In genomic region chr4:99180367-99181169, GRCh38 we compare ENCODE assay signal across 17 cellular contexts. TPM values are rescaled to one million over a fixed set of nuclear protein-coding genes. Genes with fewer than 3 reads are reported as not detected.
DNase-seq lines count a peak whose midpoint lies in the region; ATAC-seq and TF ChIP-seq lines count a peak whose summit lies in the region.
"Had no signal": no experiment of that assay in that cellular context is flagged by ENCODE, and none has a peak within 500 bp of the region (broad histone marks: within the 10 kb centered on the region; RNA-seq: fewer than 3 reads in every experiment).

No MANE protein-coding gene starts in this region.

- no peaks in the 10 kb centered on the region for H3K27me3 ChIP-seq in psoas muscle (ENCODE audit: insufficient read depth in 3 of 3, low read length in 2 of 3)
- H3K27me3 ChIP-seq: cardiac muscle cell, left lung had no signal

- no peak overlapping the region for H3K4me3 ChIP-seq in psoas muscle
- H3K4me3 ChIP-seq: cardiac muscle cell, left lung had no signal

- 78 to 82% (median 80%) methylated on average over 3 of the region's 3 CpGs for WGBS in psoas muscle, 3 donors

- no peaks in the 10 kb centered on the region for H3K9me3 ChIP-seq in psoas muscle

- DNase-seq in EL (peak; percentile 53), NCI-H226 (peak; percentile 49), fibroblast of peridontal ligament (ENCODE audit: extremely low read depth) (peak; percentile 77), psoas muscle (no peak), nephron progenitor cell (no peak), SIG-M5 (lab: John Stamatoyannopoulos, UW) (no peak)
- DNase-seq in effector CD4-positive, alpha-beta T cell, result no peak
- DNase-seq: activated CD4-positive, alpha-beta T cell treated with anti-CD3 and anti-CD28 coated beads, Interleukin-2, amount 10 ng/mL, durations not matched to agents 24 days and 14 days; CD4-positive, CD25-positive, alpha-beta regulatory T cell; left lung; NCI-H2029; nucleus accumbens; stimulated activated CD4-positive, alpha-beta T cell treated with anti-CD3 and anti-CD28 coated beads, Interleukin-2, amount 100 ng/mL, for 24 hours; stimulated activated naive CD4-positive, alpha-beta T cell treated with Interleukin-2 at 50 U/mL for 16 hours had no signal

- no peak overlapping the region for H3K4me3 Mint-ChIP-seq in nephron progenitor cell
- H3K4me3 Mint-ChIP-seq: activated CD4-positive, alpha-beta T cell treated with anti-CD3 and anti-CD28 coated beads, Interleukin-2, amount 10 ng/mL, durations not matched to agents 24 days and 14 days; activated T-helper 17 cell treated with anti-CD3 and anti-CD28 coated beads, Interleukin-2, amount 50 U/mL, for 72 hours; CD4-positive, CD25-positive, alpha-beta regulatory T cell had no signal

- H3K27ac Mint-ChIP-seq in nephron progenitor cell, result no peak overlapping the region
- H3K27ac Mint-ChIP-seq: activated CD4-positive, alpha-beta T cell treated with anti-CD3 and anti-CD28 coated beads, Interleukin-2, amount 10 ng/mL, durations not matched to agents 24 days and 14 days; activated T-helper 17 cell treated with anti-CD3 and anti-CD28 coated beads, Interleukin-2, amount 50 U/mL, for 72 hours; CD4-positive, CD25-positive, alpha-beta regulatory T cell had no signal

- no peak overlapping the region for H3K27ac ChIP-seq in psoas muscle
- H3K27ac ChIP-seq: cardiac muscle cell, left lung had no signal

- H3K4me1 Mint-ChIP-seq in nephron progenitor cell, result no peaks in the 10 kb centered on the region
- H3K4me1 Mint-ChIP-seq: activated CD4-positive, alpha-beta T cell treated with anti-CD3 and anti-CD28 coated beads, Interleukin-2, amount 10 ng/mL, durations not matched to agents 24 days and 14 days; activated T-helper 17 cell treated with anti-CD3 and anti-CD28 coated beads, Interleukin-2, amount 50 U/mL, for 72 hours; CD4-positive, CD25-positive, alpha-beta regulatory T cell had no signal

- no peak for TF ChIP-seq CTCF in psoas muscle (IDR thresholded peaks at IDR 0.05)
- TF ChIP-seq CTCF in nephron progenitor cell (IDR thresholded peaks at IDR 0.05), result no peak

- peaks cover 33% of the 10 kb centered on the region for H3K36me3 Mint-ChIP-seq in nephron progenitor cell (ENCODE audit: low read depth)

- intact Hi-C loops in psoas muscle (cut with DNase I), result no loop called here

- ATAC-seq in psoas muscle, result peak in 3 of 4 donors; percentile 39 to 74 (median 53)
- no peak for ATAC-seq in HG03378 (IDR thresholded peaks at IDR 0.05; ENCODE audit: unreplicated experiment)
- ATAC-seq: activated T-helper 17 cell treated with anti-CD3 and anti-CD28 coated beads, Interleukin-2, amount 50 U/mL, for 72 hours; left lung had no signal

- peaks cover 0 to 2% of the 10 kb centered on the region in 2 donors for H3K36me3 ChIP-seq in psoas muscle (ENCODE audit: insufficient read depth in 1 of 2, low read depth in 1 of 2)
- H3K36me3 ChIP-seq: cardiac muscle cell, left lung had no signal

- no peaks in the 10 kb centered on the region for H3K27me3 Mint-ChIP-seq in nephron progenitor cell (ENCODE audit: low read depth, poor library complexity)
- H3K27me3 Mint-ChIP-seq: activated CD4-positive, alpha-beta T cell treated with anti-CD3 and anti-CD28 coated beads, Interleukin-2, amount 10 ng/mL, durations not matched to agents 24 days and 14 days; activated T-helper 17 cell treated with anti-CD3 and anti-CD28 coated beads, Interleukin-2, amount 50 U/mL, for 72 hours; CD4-positive, CD25-positive, alpha-beta regulatory T cell had no signal

- H3K9me3 Mint-ChIP-seq in nephron progenitor cell, result peaks cover 35% of the 10 kb centered on the region
- H3K9me3 Mint-ChIP-seq: activated CD4-positive, alpha-beta T cell treated with anti-CD3 and anti-CD28 coated beads, Interleukin-2, amount 10 ng/mL, durations not matched to agents 24 days and 14 days had no signal

- H3K4me1 ChIP-seq in psoas muscle, result no peaks in the 10 kb centered on the region
- H3K4me1 ChIP-seq: left lung had no signal

RNA-seq across cellular contexts. Expression of gene ADH4, which starts 36.5 kb away (rescaled TPM):
- total RNA-seq in psoas muscle, result under 1 TPM in 2 of 4 donors, not detected in 2; 0.28 to 0.46 TPM
- polyA plus RNA-seq in psoas muscle, result under 1 TPM; 0.04 to 0.16 (median 0.10) TPM
- total RNA-seq: activated CD4-positive, alpha-beta T cell treated with anti-CD3 and anti-CD28 coated beads, Interleukin-2, amount 10 ng/mL, durations not matched to agents 24 days and 14 days; activated T-helper 17 cell treated with anti-CD3 and anti-CD28 coated beads, Interleukin-2, amount 50 U/mL, for 72 hours; cardiac muscle cell; CD4-positive, CD25-positive, alpha-beta regulatory T cell; left lung had no signal
- polyA plus RNA-seq: CD4-positive, CD25-positive, alpha-beta regulatory T cell had no signal

RNA-seq across cellular contexts. Expression of gene ADH6, which starts 38.5 kb away (rescaled TPM):
- not detected for total RNA-seq in psoas muscle
- polyA plus RNA-seq in psoas muscle, result under 1 TPM in 1 of 3 donors, not detected in 2; 0.03 TPM
- total RNA-seq: activated CD4-positive, alpha-beta T cell treated with anti-CD3 and anti-CD28 coated beads, Interleukin-2, amount 10 ng/mL, durations not matched to agents 24 days and 14 days; activated T-helper 17 cell treated with anti-CD3 and anti-CD28 coated beads, Interleukin-2, amount 50 U/mL, for 72 hours; cardiac muscle cell; CD4-positive, CD25-positive, alpha-beta regulatory T cell; left lung had no signal
- polyA plus RNA-seq: CD4-positive, CD25-positive, alpha-beta regulatory T cell had no signal

Comparison
In these comparisons a context has a peak if more than half of its experiments do, and no peak if none do; other contexts are left out.
1. DNase-seq: peak in EL (single experiment), NCI-H226 (single experiment) and fibroblast of peridontal ligament (single experiment); none in psoas muscle (0 of 2), effector CD4-positive, alpha-beta T cell (single experiment), nephron progenitor cell (single experiment) and SIG-M5 (single experiment).